ENCODE assay signal across 3 cellular contexts in the genomic region with DNA sequence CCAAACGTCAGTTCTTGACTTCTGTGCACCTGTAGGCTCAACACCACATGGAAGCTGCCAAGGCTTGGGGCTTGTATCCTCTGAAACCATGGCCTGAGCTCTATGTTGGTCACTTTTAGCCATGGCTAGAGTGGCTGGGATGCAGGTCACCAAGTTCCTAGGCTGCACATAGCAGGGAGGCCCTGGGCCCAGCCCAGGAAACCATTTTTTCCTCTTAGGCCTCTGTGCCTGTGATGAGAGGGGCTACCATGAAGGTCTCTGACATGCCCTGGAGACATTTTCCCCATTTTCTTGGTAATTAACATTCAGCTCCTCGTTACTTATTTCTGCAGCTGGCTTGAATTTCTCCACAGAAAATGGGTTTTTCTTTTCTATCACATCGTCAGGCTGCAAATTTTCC.
TF ChIP-seq lines count a peak whose summit lies in the region.

No MANE protein-coding gene starts in this region.

TF ChIP-seq in A549, 52 proteins besides CTCF, POLR2A, EP300 and RAD21:
- TF ChIP-seq ZFP36 (IDR thresholded peaks at IDR 0.05; ENCODE audit: borderline replicate concordance, partially characterized antibody), result peak; percentile 42

TF ChIP-seq in HEK293, 187 proteins besides CTCF, POLR2A, EP300 and RAD21:
- TF ChIP-seq ZNF585B (tag by site-specific recombination; IDR thresholded peaks at IDR 0.05), result peak; percentile 94

TF ChIP-seq in K562, 482 proteins besides CTCF, POLR2A, EP300 and RAD21:
- TF ChIP-seq TRIM28 (IDR thresholded peaks at IDR 0.05) (0 out of 2 replicates have a peak, but pooled peaks have one; percentile 38), ZFP36 (IDR thresholded peaks at IDR 0.05; ENCODE audit: low read depth, low read length, partially characterized antibody) (peak; percentile 63)
